Comparison of ENCODE assay signal across 10 cellular contexts in genomic region chr1:225944951-225945350, GRCh38. TPM values are rescaled to one million over a fixed set of nuclear protein-coding genes. Genes with fewer than 3 reads are reported as not detected.
DNase-seq lines count a peak whose midpoint lies in the region; ATAC-seq, FAIRE-seq and TF ChIP-seq lines count a peak whose summit lies in the region.
"Had no signal": no experiment of that assay in that cellular context is flagged by ENCODE, and none has a peak within 500 bp of the region (broad histone marks: within the 10 kb centered on the region; RNA-seq: fewer than 3 reads in every experiment).

No MANE protein-coding gene starts in this region.

- peaks cover 6 to 22% (median 13%) of the 10 kb centered on the region in 4 experiments for H3K4me1 ChIP-seq in H1 (replicated peaks in 1 of 4; ENCODE audit: control insufficient read depth in 3 of 4, insufficient read depth in 4 of 4, low read length in 3 of 4)
- H3K4me1 ChIP-seq: prostate gland had no signal

- H3K4ac ChIP-seq in H1 (replicated peaks; ENCODE audit: insufficient read length, low read depth, low read length), result no peak overlapping the region

- WGBS in H1 (ENCODE audit: extremely low coverage in 1 of 2, insufficient coverage in 1 of 2, insufficient read length in 1 of 2, insufficient replicate concordance in 2 of 2, low coverage in 1 of 2, low lambda C conversion rate in 2 of 2, missing lambda C conversion rate in 1 of 2), 2 experiments, result 90% methylated on average over 7 of the region's 7 CpGs; no CpG with 5 or more reads in 1 of the 2 experiments

- no peak overlapping the region for H2AFZ ChIP-seq in H1 (ENCODE audit: low read length)

- intact Hi-C loops in Right ventricle myocardium inferior (cut with DNase I), result no loop called here

- no peak overlapping the region for H3K14ac ChIP-seq in H1 (ENCODE audit: insufficient read length)

- DNase-seq in ELF-1 (ENCODE audit: low read depth, low spot score), result peak; percentile 27
- no peak for DNase-seq in H1 (ENCODE audit: low read depth in 1 of 2, low spot score in 2 of 2)
- DNase-seq in central memory CD4-positive, alpha-beta T cell, result no peak
- no peak for DNase-seq in NCI-H774 (lab: John Stamatoyannopoulos, UW)
- no peak for DNase-seq in Right ventricle myocardium inferior (ENCODE audit: missing footprints)
- no peak for DNase-seq in T-helper 1 cell
- DNase-seq: SJCRH30 had no signal

- H2BK15ac ChIP-seq in H1 (ENCODE audit: low read length), result no peak overlapping the region

- H3K27me3 ChIP-seq in H1 (replicated peaks in 1 of 4; ENCODE audit: control insufficient read depth in 3 of 4, extremely low read depth in 1 of 4, insufficient read depth in 3 of 4, low read length in 3 of 4), result peaks cover 0 to 14% (median 9%) of the 10 kb centered on the region in 4 experiments; a peak in 4 of 7 replicates
- H3K27me3 ChIP-seq: SJCRH30 had no signal

- H3K27ac ChIP-seq in H1 (ENCODE audit: low read depth, low read length), result no peak overlapping the region
- H3K27ac ChIP-seq: prostate gland, SJCRH30 had no signal

- H3K79me1 ChIP-seq in H1 (ENCODE audit: low read depth, low read length), result no peaks in the 10 kb centered on the region

- H3K56ac ChIP-seq in H1 (replicated peaks; ENCODE audit: insufficient read length, low read depth, low read length), result no peak overlapping the region

- no peaks in the 10 kb centered on the region for H3K79me2 ChIP-seq in H1 (ENCODE audit: control insufficient read depth in 1 of 2, insufficient read depth in 2 of 2, low read length in 2 of 2)

- H2AK5ac ChIP-seq in H1 (ENCODE audit: low read depth, low read length), result peak overlapping the region; percentile 98

- H3K9ac ChIP-seq in H1 (replicated peaks in 1 of 4; ENCODE audit: extremely low read depth in 1 of 4, low read depth in 3 of 4, low read length in 3 of 4), result peak overlapping the region in 1 of 4 experiments; percentile 70; a peak in 2 of 7 replicates

- H3K23ac ChIP-seq in H1 (ENCODE audit: insufficient read length), result no peak overlapping the region

- no peak overlapping the region; the same call in 1 of the 2 replicates for H4K8ac ChIP-seq in H1 (ENCODE audit: extremely low read depth, insufficient read depth, low read length)

- no peaks in the 10 kb centered on the region for H4K20me1 ChIP-seq in H1 (replicated peaks in 1 of 2; ENCODE audit: control insufficient read depth in 1 of 2, insufficient read depth in 2 of 2, low read length in 2 of 2)

- ATAC-seq in GM19468 (IDR thresholded peaks at IDR 0.05; ENCODE audit: extremely low read depth, unreplicated experiment) (peak; percentile 38), HG03442 (IDR thresholded peaks at IDR 0.05; ENCODE audit: unreplicated experiment) (peak; percentile 70), Right ventricle myocardium inferior (no peak)

- TF ChIP-seq CTCF in H1 (IDR thresholded peaks at IDR 0.05; ENCODE audit: control extremely low read depth in 1 of 3, insufficient read depth in 1 of 3, low read depth in 1 of 3, low read length in 3 of 3), result no peak

- no peak for TF ChIP-seq POLR2A in H1 (IDR thresholded peaks at IDR 0.05; ENCODE audit: control extremely low read depth in 1 of 2, low read depth in 2 of 2, low read length in 2 of 2)

- no peaks in the 10 kb centered on the region for H3K9me3 ChIP-seq in H1 (ENCODE audit: insufficient read depth in 2 of 2, low read depth in 1 of 2, low read length in 1 of 2)
- H3K9me3 ChIP-seq: prostate gland, SJCRH30 had no signal

- peak overlapping the region; percentile 95 for H2BK12ac ChIP-seq in H1 (ENCODE audit: low read depth, low read length)

- TF ChIP-seq RAD21 in H1 (IDR thresholded peaks at IDR 0.05 in 1 of 2, conservative IDR thresholded peaks at IDR 0.05 in 1 of 2; ENCODE audit: low read depth in 2 of 2, low read length in 2 of 2), result no peak

- peak overlapping the region; percentile 93 for H2BK5ac ChIP-seq in H1 (ENCODE audit: low read depth, low read length)

- H2BK20ac ChIP-seq in H1 (ENCODE audit: low read length), result no peak overlapping the region; the same call in 1 of the 2 replicates

- no peak overlapping the region for H3K4me3 ChIP-seq in H1 (ENCODE audit: extremely low read depth in 1 of 4, insufficient read depth in 2 of 4, low read depth in 3 of 4, low read length in 4 of 4)
- H3K4me3 ChIP-seq: prostate gland, SJCRH30 had no signal

- no peak for FAIRE-seq in H1 (lab: Jason Lieb, UNC)

- H4K5ac ChIP-seq in H1 (ENCODE audit: insufficient read length, low read depth, low read length), result no peak overlapping the region

- H2BK120ac ChIP-seq in H1 (replicated peaks; ENCODE audit: low read depth, low read length), result no peak overlapping the region

- 0 out of 2 replicates have a peak overlapping the region, but pooled peaks have one; percentile 19 for H3K18ac ChIP-seq in H1 (ENCODE audit: extremely low read depth, low read length)

- POLR2A ChIA-PET in H1 (lab: Charles Lee; ENCODE audit: partially characterized antibody), result interaction anchor here (1.2 to 2.2 kb wide), 10 partner anchors 13 to 167 kb away, joined by 3 to 8 read pairs (median 4); partner anchors contain the start of genes LEFTY1 and SRP9

- H3K4me2 ChIP-seq in H1 (ENCODE audit: insufficient read depth in 1 of 2, low read depth in 2 of 2, low read length in 2 of 2), result peak overlapping the region in 1 of 2 experiments; percentile 21; a peak in 1 of 4 replicates

- no peaks in the 10 kb centered on the region for H3K23me2 ChIP-seq in H1 (ENCODE audit: low read depth, low read length)

- H4K91ac ChIP-seq in H1 (replicated peaks; ENCODE audit: insufficient read length, low read length), result peak overlapping the region; percentile 22

- no peak for TF ChIP-seq EP300 in H1 (IDR thresholded peaks at IDR 0.05; ENCODE audit: borderline replicate concordance in 1 of 2, low read depth in 2 of 2, low read length in 2 of 2)

- H3K36me3 ChIP-seq in H1 (ENCODE audit: control insufficient read depth in 2 of 4, insufficient read depth in 4 of 4, low read length in 3 of 4), result no peaks in the 10 kb centered on the region
- H3K36me3 ChIP-seq: prostate gland, SJCRH30 had no signal

- CTCF ChIA-PET in H1 (lab: Charles Lee; ENCODE audit: partially characterized antibody), result interaction anchor here (0.5 to 3.1 kb wide), 12 partner anchors 8 to 470 kb away, joined by 3 to 25 read pairs (median 3); no protein-coding TSS in a partner anchor

TF ChIP-seq in H1, 55 proteins besides CTCF, POLR2A, EP300 and RAD21 (continues in another document):
- no peak for TF ChIP-seq CHD1 (IDR thresholded peaks at IDR 0.05; ENCODE audit: low read depth, low read length)
- no peak for TF ChIP-seq ATF3 (IDR thresholded peaks at IDR 0.05; ENCODE audit: insufficient read depth, low read depth, low read length)
- no peak for TF ChIP-seq SIRT6 (IDR thresholded peaks at IDR 0.05; ENCODE audit: low read length)
- no peak for TF ChIP-seq BACH1 (IDR thresholded peaks at IDR 0.05; ENCODE audit: low read length)
- no peak for TF ChIP-seq NANOG (IDR thresholded peaks at IDR 0.05; ENCODE audit: insufficient read depth, low read depth, low read length, poor library complexity, severe bottlenecking)
- TF ChIP-seq SUZ12 (IDR thresholded peaks at IDR 0.05; ENCODE audit: low read length), result no peak

RNA-seq across cellular contexts. Expression of gene LEFTY2, which starts 3.9 kb away (rescaled TPM):
- total RNA-seq in H1 (2021; fragmentation: NEBNext Ultra II Directional; extraction: Animal tissue kit (Norgen Biotek cat#: 25700)), result 3.2 and 4.3 TPM in 2 replicates
- 2.6 and 2.9 TPM in 2 replicates for polyA plus RNA-seq in H1 (2011; rRNA removed)
- 3.1 TPM for polyA plus RNA-seq in H1 (2011; cell fraction: cytosol; rRNA removed)
- polyA plus RNA-seq in H1 (2011; cell fraction: nucleus; rRNA removed), result 2.5 TPM
- polyA plus RNA-seq in H1 (2012, experiment 1 of 2), result 0.94 to 1.9 TPM (median 1.4 TPM) in 4 replicates
- polyA plus RNA-seq in H1 (2012, experiment 2 of 2), result 2.2 TPM
- polyA plus RNA-seq in H1 (2013, experiment 1 of 2), result 44.6 TPM
- polyA plus RNA-seq in H1 (2013, experiment 2 of 2), result 54.0 TPM
- 0.83 and 1.4 TPM in 2 replicates for polyA minus RNA-seq in H1 (2011; rRNA and poly(A)+ RNA removed)
- 0.88 TPM for polyA minus RNA-seq in H1 (2011; cell fraction: cytosol; rRNA and poly(A)+ RNA removed)
- 1.5 TPM for polyA minus RNA-seq in H1 (2011; cell fraction: nucleus; rRNA and poly(A)+ RNA removed)
- 0.19 TPM for total RNA-seq in Right ventricle myocardium inferior

RNA-seq across cellular contexts. Expression of gene PYCR2, which starts 20.9 kb away (rescaled TPM):
- 84.3 and 84.6 TPM in 2 replicates for total RNA-seq in H1 (2021; fragmentation: NEBNext Ultra II Directional; extraction: Animal tissue kit (Norgen Biotek cat#: 25700))
- polyA plus RNA-seq in H1 (2011; rRNA removed), result 79.3 and 96.6 TPM in 2 replicates
- 96.5 TPM for polyA plus RNA-seq in H1 (2011; cell fraction: cytosol; rRNA removed)
- 96.7 TPM for polyA plus RNA-seq in H1 (2011; cell fraction: nucleus; rRNA removed)
- polyA plus RNA-seq in H1 (2012, experiment 1 of 2), result 63.1 to 84.9 TPM (median 76.1 TPM) in 4 replicates
- 59.4 TPM for polyA plus RNA-seq in H1 (2012, experiment 2 of 2)
- 113 TPM for polyA plus RNA-seq in H1 (2013, experiment 1 of 2)
- 115 TPM for polyA plus RNA-seq in H1 (2013, experiment 2 of 2)
- 41.8 and 68.7 TPM in 2 replicates for polyA minus RNA-seq in H1 (2011; rRNA and poly(A)+ RNA removed)
- polyA minus RNA-seq in H1 (2011; cell fraction: cytosol; rRNA and poly(A)+ RNA removed), result 22.0 TPM
- polyA minus RNA-seq in H1 (2011; cell fraction: nucleus; rRNA and poly(A)+ RNA removed), result 26.9 TPM
- 58.6 TPM for total RNA-seq in Right ventricle myocardium inferior

RNA-seq across cellular contexts. Expression of gene SDE2, which starts 54.2 kb away (rescaled TPM):
- 16.5 and 16.7 TPM in 2 replicates for total RNA-seq in H1 (2021; fragmentation: NEBNext Ultra II Directional; extraction: Animal tissue kit (Norgen Biotek cat#: 25700))
- 8.0 and 8.5 TPM in 2 replicates for polyA plus RNA-seq in H1 (2011; rRNA removed)
- 11.6 TPM for polyA plus RNA-seq in H1 (2011; cell fraction: cytosol; rRNA removed)
- 3.6 TPM for polyA plus RNA-seq in H1 (2011; cell fraction: nucleus; rRNA removed)
- 6.6 to 8.3 TPM (median 6.7 TPM) in 4 replicates for polyA plus RNA-seq in H1 (2012, experiment 1 of 2)
- polyA plus RNA-seq in H1 (2012, experiment 2 of 2), result 2.2 TPM
- polyA plus RNA-seq in H1 (2013, experiment 1 of 2), result 7.0 TPM
- polyA plus RNA-seq in H1 (2013, experiment 2 of 2), result 7.1 TPM
- polyA minus RNA-seq in H1 (2011; rRNA and poly(A)+ RNA removed), result 7.5 and 7.9 TPM in 2 replicates
- polyA minus RNA-seq in H1 (2011; cell fraction: cytosol; rRNA and poly(A)+ RNA removed), result 8.1 TPM
- polyA minus RNA-seq in H1 (2011; cell fraction: nucleus; rRNA and poly(A)+ RNA removed), result 7.5 TPM
- 11.7 TPM for total RNA-seq in Right ventricle myocardium inferior

RNA-seq across cellular contexts. Expression of gene LEFTY1, which starts 56.0 kb away (rescaled TPM):
- 8.4 and 11.7 TPM in 2 replicates for total RNA-seq in H1 (2021; fragmentation: NEBNext Ultra II Directional; extraction: Animal tissue kit (Norgen Biotek cat#: 25700))
- polyA plus RNA-seq in H1 (2011; rRNA removed), result 4.5 and 7.3 TPM in 2 replicates
- polyA plus RNA-seq in H1 (2011; cell fraction: cytosol; rRNA removed), result 7.1 TPM
- polyA plus RNA-seq in H1 (2011; cell fraction: nucleus; rRNA removed), result 8.4 TPM
- polyA plus RNA-seq in H1 (2012, experiment 1 of 2), result 1.8 to 3.5 TPM (median 3.1 TPM) in 4 replicates
- 3.5 TPM for polyA plus RNA-seq in H1 (2012, experiment 2 of 2)
- polyA plus RNA-seq in H1 (2013, experiment 1 of 2), result 112 TPM
- 131 TPM for polyA plus RNA-seq in H1 (2013, experiment 2 of 2)
- 0.66 and 1.3 TPM in 2 replicates for polyA minus RNA-seq in H1 (2011; rRNA and poly(A)+ RNA removed)
- polyA minus RNA-seq in H1 (2011; cell fraction: cytosol; rRNA and poly(A)+ RNA removed), result 3.0 TPM
- 3.1 TPM for polyA minus RNA-seq in H1 (2011; cell fraction: nucleus; rRNA and poly(A)+ RNA removed)
- total RNA-seq in Right ventricle myocardium inferior, result not detected
